ENCODE assay signal across 30 cellular contexts in the genomic region with DNA sequence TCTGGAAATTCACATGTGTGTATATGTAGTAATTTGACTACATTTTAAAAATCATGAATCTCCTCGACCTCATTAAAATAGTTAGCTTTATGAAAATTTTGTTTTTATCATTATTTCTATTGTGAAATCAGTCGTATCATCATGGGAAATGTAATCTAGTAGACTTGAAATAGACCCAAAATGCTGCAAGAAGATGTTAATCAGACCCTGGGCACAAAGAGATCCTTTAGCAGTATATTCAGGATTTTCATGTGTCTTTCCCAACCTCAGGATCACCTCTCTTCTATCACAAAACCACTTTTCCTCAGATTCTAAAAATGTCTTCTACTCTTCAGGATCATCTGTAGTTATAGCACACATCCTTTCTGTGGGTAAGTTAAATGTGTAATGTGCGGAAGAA.
DNase-seq lines count a peak whose midpoint lies in the region; ATAC-seq and TF ChIP-seq lines count a peak whose summit lies in the region.
"Had no signal": no experiment of that assay in that cellular context is flagged by ENCODE, and none has a peak within 500 bp of the region (broad histone marks: within the 10 kb centered on the region; RNA-seq: fewer than 3 reads in every experiment).

No MANE protein-coding gene starts in this region.

- H4K20me1 ChIP-seq in OCI-LY7 (ENCODE audit: insufficient read depth, low read length) = no peaks in the 10 kb centered on the region

- H3K27me3 Mint-ChIP-seq in CD4-positive, alpha-beta memory T cell = no peaks in the 10 kb centered on the region
- H3K27me3 Mint-ChIP-seq: naive B cell had no signal

- peaks cover 51 to 67% of the 10 kb centered on the region in 2 donors for H3K36me3 Mint-ChIP-seq in CD4-positive, alpha-beta memory T cell

- CTCF ChIA-PET in CD4-positive, alpha-beta memory T cell (lab: Charles Lee; ENCODE audit: partially characterized antibody) = interaction anchor here (2.2 kb wide), 1 partner anchor 77 kb away, joined by 8 read pairs; no protein-coding TSS in a partner anchor
- CTCF ChIA-PET in OCI-LY7 (lab: Charles Lee; ENCODE audit: unreplicated experiment) = no interaction called here

- H3K79me2 ChIP-seq in OCI-LY7 (ENCODE audit: insufficient read depth, low read depth, low read length) = no peaks in the 10 kb centered on the region

- peaks cover 32% of the 10 kb centered on the region for H3K4me1 ChIP-seq in CD4-positive, alpha-beta memory T cell (ENCODE audit: insufficient read depth, low read length)
- H3K4me1 ChIP-seq in OCI-LY7 (ENCODE audit: insufficient read depth, low read length, poor library complexity, severe bottlenecking) (peaks cover 7% of the 10 kb centered on the region), gastrocnemius medialis (peaks cover 19 to 29% of the 10 kb centered on the region in 2 donors), SJCRH30 (no peaks in the 10 kb centered on the region)

- no peak overlapping the region for H3K4me3 Mint-ChIP-seq in CD4-positive, alpha-beta memory T cell
- H3K4me3 Mint-ChIP-seq: activated CD8-positive, alpha-beta T cell treated with anti-CD3 and anti-CD28 coated beads, Interleukin-2, amount 10 ng/mL, durations not matched to agents 7 days and 5 days; naive B cell had no signal

- in situ Hi-C loops in gastrocnemius medialis (cut with MboI; ENCODE audit: low sequenced_read_pairs in 4 of 4) = loop anchor here in 1 of 4 donors (10.0 kb wide), 1 partner anchor 97 kb away; the partner anchor contains the start of gene TNRC6B

- H3K9me3 ChIP-seq in CD4-positive, alpha-beta memory T cell (ENCODE audit: control insufficient read depth in 1 of 2, low read length in 2 of 2) = no peaks in the 10 kb centered on the region
- H3K9me3 ChIP-seq in OCI-LY7 (ENCODE audit: low read length) = no peaks in the 10 kb centered on the region
- no peaks in the 10 kb centered on the region for H3K9me3 ChIP-seq in gastrocnemius medialis
- no peaks in the 10 kb centered on the region for H3K9me3 ChIP-seq in SJCRH30 (replicated peaks)
- H3K9me3 ChIP-seq: BLaER1, thoracic aorta had no signal

- DNase-seq in CD4-positive, alpha-beta memory T cell = no peak
- no peak for DNase-seq in OCI-LY7 (ENCODE audit: low spot score)
- DNase-seq in fibroblast of peridontal ligament (ENCODE audit: extremely low read depth) = peak; percentile 19
- no peak for DNase-seq in gastrocnemius medialis
- no peak for DNase-seq in SJCRH30
- DNase-seq in COLO668 (lab: John Stamatoyannopoulos, UW; ENCODE audit: unreplicated experiment) = no peak
- DNase-seq: activated CD4-positive, alpha-beta T cell treated with anti-CD3 and anti-CD28 coated beads for 4 hours; activated CD8-positive, alpha-beta T cell treated with anti-CD3 and anti-CD28 coated beads, Interleukin-2, amount 10 ng/mL, durations not matched to agents 7 days and 5 days; DMS79 treated with DMSO at 0.1 percent for 48 hours; effector CD8-positive, alpha-beta T cell; foreskin fibroblast; GDM1; kidney; left ventricle myocardium superior; naive B cell; NCI-H1092 treated with DMSO at 0.1 percent for 48 hours; NCI-H1694 treated with DMSO at 0.1 percent for 48 hours; NCI-H2171; NCI-H510A; SIG-M5; stimulated activated naive CD4-positive, alpha-beta T cell treated with Interleukin-2 at 50 U/mL for 16 hours; T1000 had no signal

- no peak for TF ChIP-seq POLR2A in gastrocnemius medialis (IDR thresholded peaks at IDR 0.05)

- H3K9me2 ChIP-seq in OCI-LY7 (ENCODE audit: insufficient read depth, low read length) = no peaks in the 10 kb centered on the region

- no peak overlapping the region for H3K27ac ChIP-seq in CD4-positive, alpha-beta memory T cell (ENCODE audit: low read depth, low read length)
- H3K27ac ChIP-seq in OCI-LY7 (ENCODE audit: low read depth, low read length, poor library complexity, severe bottlenecking) = no peak overlapping the region
- peak overlapping the region; percentile 63 to 87 (median 80) for H3K27ac ChIP-seq in gastrocnemius medialis
- H3K27ac ChIP-seq in SJCRH30 = no peak overlapping the region
- H3K27ac ChIP-seq: BLaER1, coronary artery, epithelial cell of prostate, skin epidermis had no signal

- POLR2A ChIA-PET in CD4-positive, alpha-beta memory T cell (lab: Charles Lee; ENCODE audit: partially characterized antibody) = interaction anchor here (0.6 to 1.8 kb wide), 5 partner anchors 17 to 74 kb away, joined by 3 to 5 read pairs (median 3); no protein-coding TSS in a partner anchor
- POLR2A ChIA-PET in OCI-LY7 (lab: Charles Lee) = interaction anchor here (1.1 kb wide), 1 partner anchor 28 kb away, joined by 3 read pairs; no protein-coding TSS in a partner anchor

- peaks cover 19 to 58% (median 41%) of the 10 kb centered on the region in 4 donors for H3K4me1 Mint-ChIP-seq in CD4-positive, alpha-beta memory T cell

- no peak overlapping the region for H2AFZ ChIP-seq in OCI-LY7 (ENCODE audit: low read length)

- no peak for TF ChIP-seq CTCF in OCI-LY7 (conservative IDR thresholded peaks at IDR 0.05; ENCODE audit: low read length)
- no peak for TF ChIP-seq CTCF in gastrocnemius medialis (IDR thresholded peaks at IDR 0.05 in 4 of 5, conservative IDR thresholded peaks at IDR 0.05 in 1 of 5)

- H3K4me2 ChIP-seq in OCI-LY7 (ENCODE audit: low read length) = no peak overlapping the region
- H3K4me2 ChIP-seq: BLaER1 had no signal

- peak overlapping the region in 4 of 7 donors; percentile 5 to 63 (median 23) for H3K27ac Mint-ChIP-seq in CD4-positive, alpha-beta memory T cell
- H3K27ac Mint-ChIP-seq: activated CD8-positive, alpha-beta T cell treated with anti-CD3 and anti-CD28 coated beads, Interleukin-2, amount 10 ng/mL, durations not matched to agents 7 days and 5 days; activated naive CD4-positive, alpha-beta T cell treated with anti-CD3 and anti-CD28 coated beads, Interleukin-2, amount 50 U/mL, for 72 hours; activated T-helper 2 cell treated with anti-CD3 and anti-CD28 coated beads, Interferon-gamma antibody, Interleukin-2, Interleukin-4, amounts not matched to agents 10 μg/mL and 5 μg/mL and 100 μg/mL, durations not matched to agents 14 hours and 24 hours and 36 hours had no signal

- BruUV-seq in OCI-LY7 (replicated peaks; lab: Mats Ljungman, UMichigan) = TSS peak; percentile 31

- ATAC-seq in gastrocnemius medialis (no peak), HG03457 (IDR thresholded peaks at IDR 0.05; ENCODE audit: unreplicated experiment) (no peak)
- ATAC-seq: activated CD8-positive, alpha-beta T cell treated with anti-CD3 and anti-CD28 coated beads, Interleukin-2, amount 10 ng/mL, durations not matched to agents 7 days and 5 days; activated naive CD4-positive, alpha-beta T cell treated with anti-CD3 and anti-CD28 coated beads, Interleukin-2, amount 50 U/mL, for 72 hours; left ventricle myocardium superior had no signal

- no peaks in the 10 kb centered on the region for H3K27me3 ChIP-seq in CD4-positive, alpha-beta memory T cell (ENCODE audit: insufficient read depth, low read length)
- H3K27me3 ChIP-seq in gastrocnemius medialis (no peaks in the 10 kb centered on the region), SJCRH30 (no peaks in the 10 kb centered on the region)
- H3K27me3 ChIP-seq: BLaER1 had no signal

- peaks cover 21% of the 10 kb centered on the region for H3K36me3 ChIP-seq in CD4-positive, alpha-beta memory T cell (ENCODE audit: insufficient read depth, low read length)
- H3K36me3 ChIP-seq in OCI-LY7 (ENCODE audit: insufficient read depth, low read length) (peaks cover 47% of the 10 kb centered on the region), gastrocnemius medialis (peaks cover 0 to 23% of the 10 kb centered on the region in 2 donors), SJCRH30 (no peaks in the 10 kb centered on the region)

- H3K4me3 ChIP-seq in CD4-positive, alpha-beta memory T cell (ENCODE audit: low read length in 2 of 2) = no peak overlapping the region
- no peak overlapping the region for H3K4me3 ChIP-seq in OCI-LY7 (ENCODE audit: low read depth, low read length, poor library complexity, severe bottlenecking)
- H3K4me3 ChIP-seq in gastrocnemius medialis = no peak overlapping the region
- no peak overlapping the region for H3K4me3 ChIP-seq in SJCRH30
- H3K4me3 ChIP-seq: BLaER1, coronary artery, skin epidermis, thoracic aorta had no signal

- intact Hi-C loops in CD4-positive, alpha-beta memory T cell (cut with micrococcal nuclease) = no loop called here
- intact Hi-C loops in OCI-LY7 (cut with micrococcal nuclease; ENCODE audit: unreplicated experiment) (no loop called here), gastrocnemius medialis (cut with DNase I; ENCODE audit: low total_unique reads) (loop anchor here (5.0 to 10.0 kb wide), 2 partner anchors 74 to 747 kb away; partner anchors contain the start of gene ATF4)

- H3K9me3 Mint-ChIP-seq in CD4-positive, alpha-beta memory T cell = peaks cover 0 to 2% (median 0%) of the 10 kb centered on the region in 8 donors
- H3K9me3 Mint-ChIP-seq: activated naive CD4-positive, alpha-beta T cell treated with anti-CD3 and anti-CD28 coated beads, Interleukin-2, amount 50 U/mL, for 72 hours; activated T-helper 2 cell treated with anti-CD3 and anti-CD28 coated beads, Interferon-gamma antibody, Interleukin-2, Interleukin-4, amounts not matched to agents 10 μg/mL and 5 μg/mL and 100 μg/mL, durations not matched to agents 14 hours and 24 hours and 36 hours; naive B cell had no signal

Comparison
In these comparisons a context has a peak if more than half of its experiments do, and no peak if none do; other contexts are left out.
1. H3K27ac ChIP-seq: peak in gastrocnemius medialis (4 of 4); none in CD4-positive, alpha-beta memory T cell (single experiment), OCI-LY7 (single experiment) and SJCRH30 (single experiment).